Comparison of ENCODE assay signal across 1 cellular context in genomic region chr17:44186307-44187130, GRCh38.
TF ChIP-seq lines count a peak whose summit lies in the region.

TSS of gene TMUB2 (plus strand) at chr17:44186972. CDS start at chr17:44187709, 737 bp downstream.

TF ChIP-seq in HepG2, 621 proteins besides CTCF, POLR2A, EP300 and RAD21 (continued from another document and continues in another):
- TF ChIP-seq CEBPB (IDR thresholded peaks at IDR 0.05; ENCODE audit: borderline replicate concordance, low read depth, low read length) (peak; percentile 93), CREM (IDR thresholded peaks at IDR 0.05) (peak; percentile 99), CREM (CRISPR knock-in tag; IDR thresholded peaks at IDR 0.05) (peak; percentile 82), ZNF296 (CRISPR knock-in tag; conservative IDR thresholded peaks at IDR 0.05) (no peak), ZNF737 (CRISPR knock-in tag; IDR thresholded peaks at IDR 0.05; ENCODE audit: borderline replicate concordance) (no peak), NKX3-1 (CRISPR knock-in tag; IDR thresholded peaks at IDR 0.05) (peak; percentile 89), ZNF354B (CRISPR knock-in tag; IDR thresholded peaks at IDR 0.05) (no peak), ZNF543 (CRISPR knock-in tag; IDR thresholded peaks at IDR 0.05) (peak; percentile 87), DR1 (CRISPR knock-in tag; IDR thresholded peaks at IDR 0.05) (peak; percentile 92), ARNT (IDR thresholded peaks at IDR 0.05) (no peak), NFYC (CRISPR knock-in tag; IDR thresholded peaks at IDR 0.05) (peak; percentile 52; the same call in 1 of the 2 replicates), SMYD3 (CRISPR knock-in tag; IDR thresholded peaks at IDR 0.05) (no peak), ATF4 (CRISPR knock-in tag; IDR thresholded peaks at IDR 0.05) (peak in 1 of 2 experiments; percentile 72; a peak in 2 of 4 replicates), FOXM1 (CRISPR knock-in tag; IDR thresholded peaks at IDR 0.05) (peak; percentile 82), SP140L (CRISPR knock-in tag; IDR thresholded peaks at IDR 0.05; ENCODE audit: borderline replicate concordance) (peak; percentile 14; the same call in 1 of the 2 replicates), U2AF1 (optimal IDR thresholded peaks at IDR 0.05; ENCODE audit: low read depth, low read length) (no peak), ZNF12 (CRISPR knock-in tag; IDR thresholded peaks at IDR 0.05) (no peak), NR1H2 (CRISPR knock-in tag; IDR thresholded peaks at IDR 0.05; ENCODE audit: borderline replicate concordance, low read depth) (no peak), DDIT3 (CRISPR knock-in tag; IDR thresholded peaks at IDR 0.05) (no peak), GATAD2A (CRISPR knock-in tag; IDR thresholded peaks at IDR 0.05) (no peak), ZNF451 (CRISPR knock-in tag; IDR thresholded peaks at IDR 0.05) (no peak), IKZF1 (IDR thresholded peaks at IDR 0.05) (no peak), BATF2 (CRISPR knock-in tag; IDR thresholded peaks at IDR 0.05) (no peak), ZNF605 (CRISPR knock-in tag; IDR thresholded peaks at IDR 0.05) (peak; percentile 73), FOXO4 (CRISPR knock-in tag; conservative IDR thresholded peaks at IDR 0.05) (no peak), ZNF704 (CRISPR knock-in tag; IDR thresholded peaks at IDR 0.05; ENCODE audit: borderline replicate concordance) (peak; percentile 77; the same call in 1 of the 2 replicates), MXD3 (CRISPR knock-in tag; IDR thresholded peaks at IDR 0.05) (no peak; the same call in 1 of the 2 replicates), SALL1 (CRISPR knock-in tag; IDR thresholded peaks at IDR 0.05) (peak; percentile 78), RNF219 (CRISPR knock-in tag; IDR thresholded peaks at IDR 0.05) (no peak), ZNF747 (CRISPR knock-in tag; IDR thresholded peaks at IDR 0.05; ENCODE audit: borderline replicate concordance) (no peak), KLF11 (CRISPR knock-in tag; IDR thresholded peaks at IDR 0.05) (peak; percentile 52; the same call in 1 of the 2 replicates), SP5 (CRISPR knock-in tag; IDR thresholded peaks at IDR 0.05; ENCODE audit: borderline replicate concordance, low read depth) (peak; percentile 91; the same call in 1 of the 2 replicates), ARID3A (IDR thresholded peaks at IDR 0.05; ENCODE audit: low read depth, low read length) (peak; percentile 33; the same call in 1 of the 2 replicates), PBX3 (CRISPR knock-in tag; IDR thresholded peaks at IDR 0.05; ENCODE audit: borderline replicate concordance) (0 out of 2 replicates have a peak, but pooled peaks have one; percentile 63), TFDP1 (CRISPR knock-in tag; IDR thresholded peaks at IDR 0.05; ENCODE audit: borderline replicate concordance) (peak; percentile 88), HINFP (CRISPR knock-in tag; IDR thresholded peaks at IDR 0.05; ENCODE audit: low read depth) (0 out of 2 replicates have a peak, but pooled peaks have one; percentile 6), ZXDC (CRISPR knock-in tag; IDR thresholded peaks at IDR 0.05) (peak; percentile 68; the same call in 1 of the 2 replicates), FOXP4 (CRISPR knock-in tag; IDR thresholded peaks at IDR 0.05) (peak; percentile 52; the same call in 1 of the 2 replicates), ZNF30 (CRISPR knock-in tag; IDR thresholded peaks at IDR 0.05) (no peak), NR0B2 (CRISPR knock-in tag; IDR thresholded peaks at IDR 0.05) (0 out of 2 replicates have a peak, but pooled peaks have one; percentile 12), FOXJ3 (CRISPR knock-in tag; IDR thresholded peaks at IDR 0.05; ENCODE audit: borderline replicate concordance) (peak; percentile 59; the same call in 1 of the 2 replicates), NPAS2 (CRISPR knock-in tag; IDR thresholded peaks at IDR 0.05; ENCODE audit: borderline replicate concordance) (no peak), ZFX (CRISPR knock-in tag; IDR thresholded peaks at IDR 0.05; ENCODE audit: low read depth) (peak; percentile 75), STAG1 (CRISPR knock-in tag; IDR thresholded peaks at IDR 0.05) (peak; percentile 34), ZNF292 (CRISPR knock-in tag; IDR thresholded peaks at IDR 0.05; ENCODE audit: borderline replicate concordance, low read depth) (no peak)
